ENCODE assay signal across 14 cellular contexts in genomic region chr18:38933910-38934510, GRCh38.
A peak's percentile ranks its signal among the peaks of the same experiment; 100 is the strongest.
DNase-seq lines count a peak whose midpoint lies in the region; ATAC-seq, FAIRE-seq and TF ChIP-seq lines count a peak whose summit lies in the region.
"Had no signal": no experiment of that assay in that cellular context is flagged by ENCODE, and none has a peak within 500 bp of the region (broad histone marks: within the 10 kb centered on the region; RNA-seq: fewer than 3 reads in every experiment).

No MANE protein-coding gene starts in this region.

- no peak overlapping the region for H3K27ac ChIP-seq in tibial nerve
- H3K27ac ChIP-seq: C4-2B had no signal

- no peak for TF ChIP-seq POLR2A in tibial nerve (IDR thresholded peaks at IDR 0.05)

- no peaks in the 10 kb centered on the region for H3K36me3 Mint-ChIP-seq in T-helper 2 cell treated with Interferon-gamma antibody and Interleukin-4, amounts not matched to agents 5 μg/mL and 100 μg/mL, for 36 hours (ENCODE audit: low read depth)
- H3K36me3 Mint-ChIP-seq: activated naive CD8-positive, alpha-beta T cell treated with anti-CD3 and anti-CD28 coated beads, Interleukin-2, amount 10 ng/mL, durations not matched to agents 7 days and 5 days had no signal

- H3K4me1 ChIP-seq in tibial nerve: no peaks in the 10 kb centered on the region

- no peaks in the 10 kb centered on the region for H3K9me3 ChIP-seq in tibial nerve
- H3K9me3 ChIP-seq: SK-N-SH had no signal

- H3K4me3 ChIP-seq in bronchial epithelial cell (ENCODE audit: low read depth, low read length): no peak overlapping the region
- H3K4me3 ChIP-seq in tibial nerve: no peak overlapping the region

- TF ChIP-seq CTCF in bronchial epithelial cell (IDR thresholded peaks at IDR 0.05; ENCODE audit: insufficient read depth, low read length, severe bottlenecking) (no peak), GM20000 (IDR thresholded peaks at IDR 0.05; ENCODE audit: extremely low read depth, missing control alignments) (no peak), tibial nerve (IDR thresholded peaks at IDR 0.05) (no peak)

- H3K27me3 Mint-ChIP-seq in T-helper 2 cell treated with Interferon-gamma antibody and Interleukin-4, amounts not matched to agents 5 μg/mL and 100 μg/mL, for 36 hours (ENCODE audit: low read depth): no peaks in the 10 kb centered on the region
- H3K27me3 Mint-ChIP-seq: activated naive CD8-positive, alpha-beta T cell treated with anti-CD3 and anti-CD28 coated beads, Interleukin-2, amount 10 ng/mL, durations not matched to agents 7 days and 5 days had no signal

- ATAC-seq in GM18868 (IDR thresholded peaks at IDR 0.05; ENCODE audit: unreplicated experiment) (peak; percentile 40), GM21528 (IDR thresholded peaks at IDR 0.05; ENCODE audit: low FRiP score, unreplicated experiment) (peak; percentile 86), HG03095 (IDR thresholded peaks at IDR 0.05; ENCODE audit: unreplicated experiment) (peak; percentile 60)

- FAIRE-seq in bronchial epithelial cell (lab: Jason Lieb, UNC): no peak

- no peak overlapping the region for H3K4me3 Mint-ChIP-seq in T-helper 2 cell treated with Interferon-gamma antibody and Interleukin-4, amounts not matched to agents 5 μg/mL and 100 μg/mL, for 36 hours
- H3K4me3 Mint-ChIP-seq: activated naive CD8-positive, alpha-beta T cell treated with anti-CD3 and anti-CD28 coated beads, Interleukin-2, amount 10 ng/mL, durations not matched to agents 7 days and 5 days had no signal

- no peak for TF ChIP-seq EP300 in tibial nerve (IDR thresholded peaks at IDR 0.05)

- no peaks in the 10 kb centered on the region for H3K27me3 ChIP-seq in bronchial epithelial cell (ENCODE audit: control insufficient read depth, insufficient read depth, low read length)
- no peaks in the 10 kb centered on the region for H3K27me3 ChIP-seq in tibial nerve

- H3K4me1 Mint-ChIP-seq in T-helper 2 cell treated with Interferon-gamma antibody and Interleukin-4, amounts not matched to agents 5 μg/mL and 100 μg/mL, for 36 hours (ENCODE audit: low read depth): no peaks in the 10 kb centered on the region
- H3K4me1 Mint-ChIP-seq: activated naive CD8-positive, alpha-beta T cell treated with anti-CD3 and anti-CD28 coated beads, Interleukin-2, amount 10 ng/mL, durations not matched to agents 7 days and 5 days had no signal

- no peaks in the 10 kb centered on the region for H3K9me3 Mint-ChIP-seq in T-helper 2 cell treated with Interferon-gamma antibody and Interleukin-4, amounts not matched to agents 5 μg/mL and 100 μg/mL, for 36 hours
- H3K9me3 Mint-ChIP-seq: activated naive CD8-positive, alpha-beta T cell treated with anti-CD3 and anti-CD28 coated beads, Interleukin-2, amount 10 ng/mL, durations not matched to agents 7 days and 5 days had no signal

- H3K36me3 ChIP-seq in bronchial epithelial cell (ENCODE audit: control insufficient read depth, insufficient read depth, low read length) (no peaks in the 10 kb centered on the region), tibial nerve (no peaks in the 10 kb centered on the region)

- peak; percentile 19 for DNase-seq in bronchial epithelial cell (ENCODE audit: low read depth)
- no peak for DNase-seq in activated effector memory CD4-positive, alpha-beta T cell treated with Interleukin-2 at 50 U/mL for 16 hours
- DNase-seq in GM20000 (ENCODE audit: low spot score): no peak
- DNase-seq in tibial nerve (ENCODE audit: low spot score in 2 of 2): no peak
- no peak for DNase-seq in T-helper 2 cell treated with Interferon-gamma antibody and Interleukin-4, amounts not matched to agents 5 μg/mL and 100 μg/mL, for 36 hours (ENCODE audit: low spot score)
- DNase-seq: activated CD4-positive, alpha-beta T cell treated with anti-CD3 and anti-CD28 coated beads, Interleukin-2, amount 50 U/mL, for 4 hours; activated naive CD8-positive, alpha-beta T cell treated with anti-CD3 and anti-CD28 coated beads, Interleukin-2, amount 10 ng/mL, durations not matched to agents 7 days and 5 days; dermis blood vessel endothelial cell; SK-N-SH; stimulated activated CD4-positive, alpha-beta T cell treated with anti-CD3 and anti-CD28 coated beads, Interleukin-1b, Interleukin-23, amount 100 ng/mL, for 48 hours had no signal

- no peak overlapping the region for H3K27ac Mint-ChIP-seq in T-helper 2 cell treated with Interferon-gamma antibody and Interleukin-4, amounts not matched to agents 5 μg/mL and 100 μg/mL, for 36 hours
- H3K27ac Mint-ChIP-seq: activated naive CD8-positive, alpha-beta T cell treated with anti-CD3 and anti-CD28 coated beads, Interleukin-2, amount 10 ng/mL, durations not matched to agents 7 days and 5 days had no signal
